Comparison of ENCODE assay signal across 8 cellular contexts in genomic region chr22:17171313-17172171, GRCh38. TPM values are rescaled to one million over a fixed set of nuclear protein-coding genes. Genes with fewer than 3 reads are reported as not detected.
DNase-seq lines count a peak whose midpoint lies in the region; ATAC-seq, FAIRE-seq and TF ChIP-seq lines count a peak whose summit lies in the region.

No MANE protein-coding gene starts in this region.

- no peaks in the 10 kb centered on the region for H3K9me3 ChIP-seq in mucosa of stomach (ENCODE audit: control insufficient read depth, low read length)

- FAIRE-seq in D721Med (lab: Jason Lieb, UNC): no peak

- H3K4me1 ChIP-seq in mucosa of stomach (ENCODE audit: control insufficient read depth, insufficient read depth, low read length): peaks cover 7% of the 10 kb centered on the region

- no peaks in the 10 kb centered on the region for H3K27me3 ChIP-seq in mucosa of stomach (ENCODE audit: control insufficient read depth, insufficient read depth, low read length)

- DNase-seq in D721Med (ENCODE audit: insufficient read length, low spot score) (peak; percentile 79), HS-5 (ENCODE audit: low read depth) (peak; percentile 60), NOMO-1 (lab: John Stamatoyannopoulos, UW; ENCODE audit: unreplicated experiment in 2 of 2) (peak; percentile 75 to 88), activated T-cell treated with anti-CD3 and anti-CD28 coated beads for 24 hours (ENCODE audit: low read depth) (peak; percentile 76), epithelial cell of proximal tubule (ENCODE audit: low read depth) (peak; percentile 26)
- DNase-seq in stimulated activated CD8-positive, alpha-beta memory T cell treated with anti-CD3 and anti-CD28 coated beads, Interleukin-4, amount 100 ng/mL, for 4 hours (ENCODE audit: low read depth in 2 of 2, low spot score in 1 of 2): peak; percentile 54 to 65

- H3K4me3 ChIP-seq in epithelial cell of proximal tubule (ENCODE audit: low read depth, low read length): peak overlapping the region; percentile 72
- H3K4me3 ChIP-seq in mucosa of stomach (ENCODE audit: low read length): peak overlapping the region; percentile 51

- peak overlapping the region; percentile 82 for H3K9ac ChIP-seq in mucosa of stomach (ENCODE audit: low read length)

- ATAC-seq in GM21360 (IDR thresholded peaks at IDR 0.05; ENCODE audit: unreplicated experiment): peak; percentile 86

- H3K36me3 ChIP-seq in mucosa of stomach (ENCODE audit: control insufficient read depth, insufficient read depth, low read length): no peaks in the 10 kb centered on the region

- TF ChIP-seq CTCF in D721Med (IDR thresholded peaks at IDR 0.05; ENCODE audit: insufficient read depth, missing control alignments): peak; percentile 65
- peak; percentile 84 for TF ChIP-seq CTCF in epithelial cell of proximal tubule (conservative IDR thresholded peaks at IDR 0.05; ENCODE audit: low read depth, low read length)

RNA-seq across cellular contexts. Expression of gene HDHD5, which starts 12.5 kb away (rescaled TPM):
- 67.1 and 76.2 TPM in 2 replicates for total RNA-seq in epithelial cell of proximal tubule

RNA-seq across cellular contexts. Expression of gene ADA2, which starts 47.7 kb away (rescaled TPM):
- 3.0 and 16.3 TPM in 2 replicates for total RNA-seq in epithelial cell of proximal tubule

RNA-seq across cellular contexts. Expression of gene TMEM121B, which starts 50.4 kb away (rescaled TPM):
- 0.06 and 0.36 TPM in 2 replicates for total RNA-seq in epithelial cell of proximal tubule

Comparison
In these comparisons a context has a peak if more than half of its experiments do, and no peak if none do; other contexts are left out.
1. Peak in every context shown above with its lines: DNase-seq, ATAC-seq and H3K4me3 ChIP-seq.
2. DNase-seq: peak in every context shown above with its lines; median percentile 82 in NOMO-1; 79 in D721Med; 76 in activated T-cell treated with anti-CD3 and anti-CD28 coated beads for 24 hours; 60 in HS-5; 60 in stimulated activated CD8-positive, alpha-beta memory T cell treated with anti-CD3 and anti-CD28 coated beads, Interleukin-4, amount 100 ng/mL, for 4 hours; 26 in epithelial cell of proximal tubule.